In the genomic region with DNA sequence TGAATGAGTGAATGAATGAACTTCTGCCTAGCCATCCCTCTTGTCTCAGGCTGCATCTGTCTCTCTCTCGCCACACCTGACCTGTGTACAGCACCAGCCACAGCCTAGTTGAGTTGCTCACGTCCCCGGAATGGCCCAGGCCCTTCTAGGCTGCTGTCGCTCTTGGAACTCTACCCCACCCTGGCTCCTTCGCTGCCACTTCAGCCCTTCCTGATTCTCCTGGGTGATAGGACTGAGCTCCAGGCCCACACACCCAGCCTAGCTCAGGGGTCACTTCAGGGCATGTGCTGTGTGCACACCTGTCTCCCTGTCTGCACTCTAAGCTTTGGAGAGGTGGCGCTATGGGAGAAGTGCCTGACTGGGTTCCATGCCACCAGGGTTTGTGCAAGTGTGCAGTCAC, we compare ENCODE assay signal across 19 cellular contexts.
"Had no signal": no experiment of that assay in that cellular context is flagged by ENCODE, and none has a peak within 500 bp of the region (broad histone marks: within the 10 kb centered on the region; RNA-seq: fewer than 3 reads in every experiment).

No MANE protein-coding gene starts in this region.

- ATAC-seq: activated CD8-positive, alpha-beta memory T cell treated with anti-CD3 and anti-CD28 coated beads, Interleukin-2, amount 10 ng/mL, durations not matched to agents 7 days and 5 days; activated naive CD4-positive, alpha-beta T cell treated with anti-CD3 and anti-CD28 coated beads, Interleukin-2, amount 50 U/mL, for 72 hours; stimulated activated effector memory CD8-positive, alpha-beta T cell treated with anti-CD3 and anti-CD28 coated beads, Interleukin-12 subunit alpha, Interleukin-12 subunit beta, amount 100 ng/mL, for 72 hours had no signal

- H3K9me3 ChIP-seq: lower lobe of right lung had no signal

- H3K27me3 ChIP-seq: brain microvascular endothelial cell had no signal

- H3K27ac ChIP-seq: brain microvascular endothelial cell, lower lobe of right lung had no signal

- DNase-seq: activated CD4-positive, alpha-beta T cell treated with anti-CD3 and anti-CD28 coated beads, Interleukin-2, amount 50 U/mL, for 48 hours; activated CD4-positive, CD25-positive, alpha-beta regulatory T cell treated with anti-CD3 and anti-CD28 coated beads, Interleukin-2, amount 50 U/mL, for 72 hours; activated CD8-positive, alpha-beta memory T cell treated with anti-CD3 and anti-CD28 coated beads, Interleukin-2, amount 10 ng/mL, durations not matched to agents 7 days and 5 days; activated effector memory CD4-positive, alpha-beta T cell treated with anti-CD3 and anti-CD28 coated beads, Interleukin-2, amount 50 U/mL, for 16 hours; activated T-cell treated with anti-CD3 and anti-CD28 coated beads, Interleukin-2, amount 50 U/mL, for 24 hours; amniotic stem cell; brain microvascular endothelial cell; cerebellar nuclear complex; dermis blood vessel endothelial cell; endodermal cell; erythroblast; hippocampal formation; kidney glomerular epithelial cell; lower lobe of right lung; retina; substantia nigra; trophoblast cell had no signal

- H3K4me3 ChIP-seq: lower lobe of right lung had no signal

- H3K4me1 ChIP-seq: lower lobe of right lung had no signal
